1 cellular context compared by ENCODE assay signal in genomic region chr14:85482549-85482948, GRCh38.
TF ChIP-seq lines count a peak whose summit lies in the region.

No MANE protein-coding gene starts in this region.

TF ChIP-seq in HepG2, 621 proteins besides CTCF, POLR2A, EP300 and RAD21 (continued from another document and continues in another):
- TF ChIP-seq IRF1 (CRISPR knock-in tag; IDR thresholded peaks at IDR 0.05; ENCODE audit: low read depth) (no peak), HCFC1 (IDR thresholded peaks at IDR 0.05; ENCODE audit: low read depth, low read length) (no peak), ZNF235 (CRISPR knock-in tag; IDR thresholded peaks at IDR 0.05; ENCODE audit: borderline replicate concordance) (no peak), SRF (IDR thresholded peaks at IDR 0.05; ENCODE audit: low read depth, low read length) (no peak), CSRNP1 (CRISPR knock-in tag; IDR thresholded peaks at IDR 0.05) (no peak), KDM5B (CRISPR knock-in tag; IDR thresholded peaks at IDR 0.05; ENCODE audit: borderline replicate concordance) (no peak), ZNF276 (CRISPR knock-in tag; IDR thresholded peaks at IDR 0.05; ENCODE audit: low read depth) (no peak), ZNF24 (IDR thresholded peaks at IDR 0.05) (no peak), ZNF317 (CRISPR knock-in tag; IDR thresholded peaks at IDR 0.05) (no peak), ZBTB38 (CRISPR knock-in tag; IDR thresholded peaks at IDR 0.05) (no peak), BCL3 (CRISPR knock-in tag; IDR thresholded peaks at IDR 0.05) (no peak), GABPB1 (CRISPR knock-in tag; IDR thresholded peaks at IDR 0.05) (no peak), CREB3 (CRISPR knock-in tag; IDR thresholded peaks at IDR 0.05) (no peak), ZNF552 (CRISPR knock-in tag; IDR thresholded peaks at IDR 0.05; ENCODE audit: borderline replicate concordance) (no peak), KLF12 (CRISPR knock-in tag; IDR thresholded peaks at IDR 0.05; ENCODE audit: borderline replicate concordance) (no peak), RFX3 (CRISPR knock-in tag; IDR thresholded peaks at IDR 0.05) (peak; percentile 28; the same call in 1 of the 2 replicates), DNMT3B (CRISPR knock-in tag; conservative IDR thresholded peaks at IDR 0.05) (no peak), ZBTB7B (CRISPR knock-in tag; IDR thresholded peaks at IDR 0.05) (no peak), PAX8 (CRISPR knock-in tag; IDR thresholded peaks at IDR 0.05; ENCODE audit: borderline replicate concordance) (no peak), NCOA5 (CRISPR knock-in tag; IDR thresholded peaks at IDR 0.05) (no peak), ZHX1 (CRISPR knock-in tag; IDR thresholded peaks at IDR 0.05; ENCODE audit: low read depth) (no peak), ZNF784 (CRISPR knock-in tag; IDR thresholded peaks at IDR 0.05; ENCODE audit: borderline replicate concordance) (no peak), ZNF772 (CRISPR knock-in tag; IDR thresholded peaks at IDR 0.05) (no peak), CENPT (CRISPR knock-in tag; IDR thresholded peaks at IDR 0.05; ENCODE audit: low read depth) (no peak), TSC22D2 (CRISPR knock-in tag; IDR thresholded peaks at IDR 0.05; ENCODE audit: borderline replicate concordance) (no peak), PAXIP1 (CRISPR knock-in tag; conservative IDR thresholded peaks at IDR 0.05) (peak; percentile 80), ZNF549 (CRISPR knock-in tag; IDR thresholded peaks at IDR 0.05) (no peak), ZNF431 (CRISPR knock-in tag; IDR thresholded peaks at IDR 0.05; ENCODE audit: borderline replicate concordance, low read depth) (no peak), EEA1 (CRISPR knock-in tag; IDR thresholded peaks at IDR 0.05; ENCODE audit: borderline replicate concordance) (no peak), ZIK1 (CRISPR knock-in tag; IDR thresholded peaks at IDR 0.05; ENCODE audit: borderline replicate concordance, low read depth) (no peak), CREBL2 (CRISPR knock-in tag; IDR thresholded peaks at IDR 0.05; ENCODE audit: borderline replicate concordance) (no peak), SP5 (CRISPR knock-in tag; IDR thresholded peaks at IDR 0.05; ENCODE audit: borderline replicate concordance, low read depth) (no peak), TCF7 (IDR thresholded peaks at IDR 0.05; ENCODE audit: low read depth) (no peak), ZNF841 (CRISPR knock-in tag; IDR thresholded peaks at IDR 0.05; ENCODE audit: borderline replicate concordance) (no peak), ZNF260 (CRISPR knock-in tag; IDR thresholded peaks at IDR 0.05; ENCODE audit: borderline replicate concordance, low read depth) (no peak), ZNF879 (CRISPR knock-in tag; IDR thresholded peaks at IDR 0.05) (no peak), SP1 (IDR thresholded peaks at IDR 0.05) (no peak), SP1 (CRISPR knock-in tag; IDR thresholded peaks at IDR 0.05) (no peak), ZNF232 (CRISPR knock-in tag; IDR thresholded peaks at IDR 0.05; ENCODE audit: borderline replicate concordance) (no peak), FOXP1 (IDR thresholded peaks at IDR 0.05) (no peak), FOXP1 (CRISPR knock-in tag; IDR thresholded peaks at IDR 0.05) (0 out of 2 replicates have a peak, but pooled peaks have one; percentile 13), ZFX (CRISPR knock-in tag; IDR thresholded peaks at IDR 0.05; ENCODE audit: low read depth) (peak; percentile 40; the same call in 1 of the 2 replicates), NFAT5 (CRISPR knock-in tag; IDR thresholded peaks at IDR 0.05) (no peak)
